1 cellular context compared by ENCODE assay signal in the genomic region with DNA sequence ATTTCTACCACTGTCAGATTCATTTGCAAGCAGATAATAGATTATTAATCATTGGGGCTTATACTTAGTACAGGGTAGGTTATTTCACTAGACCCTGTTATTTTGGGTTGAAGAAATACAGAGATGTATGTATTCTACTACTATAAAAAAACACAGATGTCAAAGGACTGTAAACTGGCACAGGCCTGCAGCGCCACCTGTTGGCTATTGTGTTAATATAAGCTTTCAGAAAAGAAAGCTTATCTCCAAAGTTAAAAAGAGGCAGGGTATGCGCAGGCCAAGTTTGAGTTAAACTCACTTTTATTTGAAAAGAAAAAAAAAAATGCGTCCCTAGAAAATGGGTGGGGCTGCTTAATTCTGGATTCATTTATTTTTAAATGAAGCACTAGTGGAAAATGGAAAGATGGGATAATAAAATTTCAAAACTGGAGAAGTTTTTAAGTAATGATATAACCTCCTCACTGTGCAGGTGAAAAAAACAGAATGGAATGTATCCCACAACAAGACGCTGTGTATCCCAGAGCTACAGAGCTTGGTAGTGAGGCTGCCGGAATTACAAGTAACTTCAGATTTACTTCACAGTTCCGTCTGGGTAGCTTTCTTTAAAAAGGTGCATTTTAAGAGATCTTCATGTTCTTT.
TF ChIP-seq lines count a peak whose summit lies in the region.

No MANE protein-coding gene starts in this region.

TF ChIP-seq in GM23338, 12 proteins besides CTCF, POLR2A, EP300 and RAD21 (continued from another document):
- TF ChIP-seq POLR2AphosphoS5 (IDR thresholded peaks at IDR 0.05; ENCODE audit: low read depth) (no peak), REST (IDR thresholded peaks at IDR 0.05; ENCODE audit: unreplicated experiment) (no peak), JUNB (IDR thresholded peaks at IDR 0.05; ENCODE audit: unreplicated experiment) (no peak), EZH2phosphoT487 (IDR thresholded peaks at IDR 0.05; ENCODE audit: unreplicated experiment) (no peak)
